Comparison of ENCODE assay signal across 18 cellular contexts in genomic region chr11:37849731-37850130, GRCh38.
DNase-seq lines count a peak whose midpoint lies in the region; ATAC-seq and TF ChIP-seq lines count a peak whose summit lies in the region.
"Had no signal": no experiment of that assay in that cellular context is flagged by ENCODE, and none has a peak within 500 bp of the region (broad histone marks: within the 10 kb centered on the region; RNA-seq: fewer than 3 reads in every experiment).

No MANE protein-coding gene starts in this region.

- H3K27ac Mint-ChIP-seq in nephron = peak overlapping the region in 2 of 3 experiments; percentile 51 to 76

- TF ChIP-seq CTCF in nephron (IDR thresholded peaks at IDR 0.05; ENCODE audit: unreplicated experiment in 3 of 3) = no peak

- TF ChIP-seq POLR2A in erythroblast (IDR thresholded peaks at IDR 0.05; ENCODE audit: low read length) = no peak

- intact Hi-C loops in left ventricle myocardium superior (cut with micrococcal nuclease) (no loop called here), Right ventricle myocardium inferior (cut with DNase I) (no loop called here)

- DNase-seq in left ventricle myocardium superior = no peak
- no peak for DNase-seq in Right ventricle myocardium inferior (ENCODE audit: missing footprints)
- peak; percentile 23 for DNase-seq in fibroblast of peridontal ligament (ENCODE audit: extremely low read depth)
- DNase-seq in iPS-NIHi11 (ENCODE audit: low spot score) = no peak
- DNase-seq in erythroblast (lab: John Stamatoyannopoulos, UW) = no peak
- DNase-seq: BE2C, DMS79, MG63, NCI-H1694 treated with DMSO at 0.1 percent for 48 hours, NCI-H2081 treated with DMSO at 0.1 percent for 48 hours, NCI-H510A, NCI-H82, Right ventricle myocardium superior, SW 1271 had no signal

- no peaks in the 10 kb centered on the region for H3K27me3 Mint-ChIP-seq in nephron (ENCODE audit: low read depth)

- no peaks in the 10 kb centered on the region for H3K9me3 Mint-ChIP-seq in nephron

- no peaks in the 10 kb centered on the region for H3K4me1 Mint-ChIP-seq in nephron

- no peak overlapping the region for H3K4me3 Mint-ChIP-seq in nephron

- ATAC-seq in left ventricle myocardium superior (peak; percentile 34), Right ventricle myocardium inferior (no peak), HG02763 (IDR thresholded peaks at IDR 0.05; ENCODE audit: unreplicated experiment) (no peak)
- ATAC-seq: HepG2, K562 had no signal

- H3K36me3 Mint-ChIP-seq in nephron (ENCODE audit: low read depth) = no peaks in the 10 kb centered on the region
